22 cellular contexts compared by ENCODE assay signal in the genomic region with DNA sequence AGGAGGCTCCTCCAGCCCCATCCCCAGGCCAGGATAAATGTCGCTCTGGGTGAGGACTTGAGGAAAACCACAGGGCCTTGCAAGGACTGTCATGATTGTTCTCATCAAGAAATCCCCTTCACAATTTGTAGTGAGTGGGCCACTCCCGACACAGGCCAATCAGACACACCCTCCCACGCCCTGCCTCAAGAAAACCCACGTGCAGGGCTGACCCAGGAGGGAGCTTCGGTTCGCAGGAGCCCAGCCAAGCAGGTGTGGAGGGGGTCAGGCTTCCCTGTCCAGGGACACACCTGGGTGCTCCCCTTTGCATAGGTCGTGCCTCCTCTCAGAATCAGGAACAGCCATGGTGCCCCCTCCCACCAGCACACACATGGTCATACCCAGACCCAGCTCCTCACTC. TPM values are rescaled to one million over a fixed set of nuclear protein-coding genes. Genes with fewer than 3 reads are reported as not detected.
"Had no signal": no experiment of that assay in that cellular context is flagged by ENCODE, and none has a peak within 500 bp of the region (broad histone marks: within the 10 kb centered on the region; RNA-seq: fewer than 3 reads in every experiment).

No MANE protein-coding gene starts in this region.

- H3K36me3 Mint-ChIP-seq: activated CD4-positive, alpha-beta memory T cell treated with anti-CD3 and anti-CD28 coated beads for 36 hours; memory B cell had no signal

- ATAC-seq: activated T-cell treated with anti-CD3 and anti-CD28 coated beads, Interleukin-2, amount 50 U/mL, for 72 hours; gastrocnemius medialis; mucosa of descending colon; T-helper 17 cell had no signal

- H3K4me3 ChIP-seq: ascending aorta, colonic mucosa, esophagus squamous epithelium, gastrocnemius medialis, mucosa of descending colon, thyroid gland had no signal

- H3K9me3 Mint-ChIP-seq: central memory CD8-positive, alpha-beta T cell; memory B cell; neural crest cell; stimulated activated naive CD8-positive, alpha-beta T cell treated with anti-CD3 and anti-CD28 coated beads, Interleukin-15, Interleukin-2, amounts not matched to agents 100 ng/mL and 50 ng/mL, for 24 hours had no signal

- H3K27ac ChIP-seq: ascending aorta, brain microvascular endothelial cell, colonic mucosa, esophagus squamous epithelium, gastrocnemius medialis had no signal

- H3K9me3 ChIP-seq: ascending aorta, colonic mucosa, esophagus squamous epithelium, gastrocnemius medialis, mucosa of descending colon, thyroid gland had no signal

- H3K4me1 ChIP-seq: ascending aorta, colonic mucosa, gastrocnemius medialis had no signal

- H3K36me3 ChIP-seq: ascending aorta, brain microvascular endothelial cell, colonic mucosa, esophagus squamous epithelium, gastrocnemius medialis, thyroid gland had no signal

- H3K27me3 Mint-ChIP-seq: stimulated activated naive CD8-positive, alpha-beta T cell treated with anti-CD3 and anti-CD28 coated beads, Interleukin-15, Interleukin-2, amounts not matched to agents 100 ng/mL and 50 ng/mL, for 24 hours had no signal

- DNase-seq: activated CD4-positive, alpha-beta memory T cell treated with anti-CD3 and anti-CD28 coated beads for 36 hours; activated CD4-positive, alpha-beta T cell treated with anti-CD3 and anti-CD28 coated beads for 4 hours; activated CD4-positive, CD25-positive, alpha-beta regulatory T cell; activated gamma-delta T cell; activated naive CD4-positive, alpha-beta T cell treated with anti-CD3 and anti-CD28 coated beads, Interleukin-2, amount 50 U/mL, for 16 hours; activated T-cell treated with anti-CD3 and anti-CD28 coated beads, Interleukin-2, amount 50 U/mL, for 72 hours; brain microvascular endothelial cell; colonic mucosa; esophagus squamous epithelium; gastrocnemius medialis; hippocampal formation; mucosa of descending colon; stimulated activated CD4-positive, alpha-beta T cell treated with anti-CD3 and anti-CD28 coated beads, Interleukin-1b, Interleukin-23, amount 100 ng/mL, for 48 hours; substantia nigra; SW 1271; T-helper 17 cell; thyroid gland had no signal

- H3K27ac Mint-ChIP-seq: activated CD4-positive, alpha-beta memory T cell treated with anti-CD3 and anti-CD28 coated beads for 36 hours; activated T-cell treated with anti-CD3 and anti-CD28 coated beads, Interleukin-2, amount 50 U/mL, for 72 hours; memory B cell; stimulated activated naive CD8-positive, alpha-beta T cell treated with anti-CD3 and anti-CD28 coated beads, Interleukin-15, Interleukin-2, amounts not matched to agents 100 ng/mL and 50 ng/mL, for 24 hours; T-helper 17 cell had no signal

- H3K4me1 Mint-ChIP-seq: central memory CD8-positive, alpha-beta T cell; memory B cell; T-helper 17 cell had no signal

- H3K4me3 Mint-ChIP-seq: activated CD4-positive, alpha-beta memory T cell treated with anti-CD3 and anti-CD28 coated beads for 36 hours; activated T-cell treated with anti-CD3 and anti-CD28 coated beads, Interleukin-2, amount 50 U/mL, for 72 hours; central memory CD8-positive, alpha-beta T cell; memory B cell; neural crest cell; stimulated activated naive CD8-positive, alpha-beta T cell treated with anti-CD3 and anti-CD28 coated beads, Interleukin-15, Interleukin-2, amounts not matched to agents 100 ng/mL and 50 ng/mL, for 24 hours; T-helper 17 cell had no signal

RNA-seq across cellular contexts. Expression of gene SHANK2, which starts 43.2 kb away (rescaled TPM):
- total RNA-seq: activated CD4-positive, alpha-beta memory T cell treated with anti-CD3 and anti-CD28 coated beads for 36 hours had no signal
